ENCODE assay signal across 30 cellular contexts in the genomic region with DNA sequence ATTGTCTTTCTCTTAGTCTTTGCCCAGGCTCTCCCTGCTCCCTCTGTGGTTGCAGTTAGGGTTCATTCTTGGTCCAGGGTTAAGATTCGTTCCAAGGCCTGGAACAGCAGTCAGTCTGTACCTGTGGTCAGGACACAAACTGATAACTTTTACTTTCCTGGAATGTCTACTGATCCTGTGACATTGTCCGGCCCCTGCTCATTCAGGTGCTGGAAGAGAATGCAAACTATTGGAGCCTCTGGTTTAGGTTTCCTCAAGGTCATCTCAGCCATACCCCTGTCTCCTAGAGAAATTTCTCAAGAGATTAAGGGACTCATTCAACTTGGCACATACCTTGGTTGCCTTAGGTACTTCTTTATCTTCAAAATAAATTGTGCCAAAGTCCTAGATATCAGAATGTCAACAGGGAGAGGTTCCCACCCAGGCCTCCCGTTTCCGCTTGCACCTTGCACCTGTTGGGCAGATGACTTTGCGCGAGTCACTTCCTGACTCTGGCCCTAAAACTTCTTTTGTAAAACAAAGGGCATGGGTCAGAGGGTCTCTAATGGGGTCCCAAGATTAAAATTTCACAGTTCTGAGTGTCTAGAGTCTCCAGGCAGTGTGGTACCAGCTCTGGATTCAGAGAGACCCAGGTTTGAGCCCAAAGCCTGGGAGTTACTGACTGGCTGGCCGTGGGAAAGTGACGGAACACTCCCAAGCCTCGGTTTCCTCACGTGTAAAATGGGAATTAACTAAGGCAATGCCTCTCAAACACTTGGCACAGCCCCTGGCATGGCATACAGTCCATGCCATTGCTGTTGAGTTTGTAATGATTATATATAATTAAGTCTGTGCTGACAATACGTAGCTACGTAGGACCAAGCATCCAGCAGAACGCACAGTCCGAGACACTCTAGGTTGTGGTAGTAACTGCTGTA. TPM values are rescaled to one million over a fixed set of nuclear protein-coding genes. Genes with fewer than 3 reads are reported as not detected.
"Had no signal": no experiment of that assay in that cellular context is flagged by ENCODE, and none has a peak within 500 bp of the region (broad histone marks: within the 10 kb centered on the region; RNA-seq: fewer than 3 reads in every experiment).

No MANE protein-coding gene starts in this region.

- H3K4me3 ChIP-seq: left ventricle myocardium inferior, smooth muscle cell, upper lobe of left lung had no signal

- H3K27me3 ChIP-seq: upper lobe of left lung had no signal

- H3K27ac ChIP-seq: left ventricle myocardium inferior, upper lobe of left lung, WERI-Rb-1 had no signal

- H3K4me1 ChIP-seq: left ventricle myocardium inferior, upper lobe of left lung had no signal

- H3K9me3 ChIP-seq: left ventricle myocardium inferior, upper lobe of left lung had no signal

- H3K4me3 Mint-ChIP-seq: activated naive CD4-positive, alpha-beta T cell treated with anti-CD3 and anti-CD28 coated beads for 36 hours; activated T-cell treated with anti-CD3 and anti-CD28 coated beads, Interleukin-2, amount 50 U/mL, for 24 hours; activated T-helper 17 cell treated with anti-CD3 and anti-CD28 coated beads, Interleukin-2, amount 50 U/mL, for 72 hours; mesothelial cell of epicardium; naive B cell; stimulated activated memory B cell treated with anti-CD40 and anti-IgM and Interleukin-4, amounts not matched to agents 10 μg/mL and 1 μg/mL and 100 μg/mL, for 72 hours; T-cell; T-helper 2 cell treated with Interferon-gamma antibody and Interleukin-4, amounts not matched to agents 5 μg/mL and 100 μg/mL, for 36 hours had no signal

- ATAC-seq: activated T-helper 17 cell treated with anti-CD3 and anti-CD28 coated beads, Interleukin-2, amount 50 U/mL, for 72 hours; sciatic nerve; SK-N-SH treated with all-trans-retinoic acid at 6 μM for 48 hours; stimulated activated memory B cell treated with anti-CD40 and anti-IgM and Interleukin-4, amounts not matched to agents 10 μg/mL and 1 μg/mL and 100 μg/mL, for 72 hours; T-cell had no signal

- H3K27me3 Mint-ChIP-seq: activated T-cell treated with anti-CD3 and anti-CD28 coated beads, Interleukin-2, amount 50 U/mL, for 24 hours; activated T-helper 17 cell treated with anti-CD3 and anti-CD28 coated beads, Interleukin-2, amount 50 U/mL, for 72 hours had no signal

- H3K9me3 Mint-ChIP-seq: activated naive CD4-positive, alpha-beta T cell treated with anti-CD3 and anti-CD28 coated beads for 36 hours; activated T-cell treated with anti-CD3 and anti-CD28 coated beads, Interleukin-2, amount 50 U/mL, for 24 hours; activated T-helper 17 cell treated with anti-CD3 and anti-CD28 coated beads, Interleukin-2, amount 50 U/mL, for 72 hours; mesothelial cell of epicardium; naive B cell; stimulated activated memory B cell treated with anti-CD40 and anti-IgM and Interleukin-4, amounts not matched to agents 10 μg/mL and 1 μg/mL and 100 μg/mL, for 72 hours; T-cell; T-helper 2 cell treated with Interferon-gamma antibody and Interleukin-4, amounts not matched to agents 5 μg/mL and 100 μg/mL, for 36 hours had no signal

- H3K36me3 ChIP-seq: left ventricle myocardium inferior, upper lobe of left lung, WERI-Rb-1 had no signal

- H3K36me3 Mint-ChIP-seq: naive B cell; stimulated activated memory B cell treated with anti-CD40 and anti-IgM and Interleukin-4, amounts not matched to agents 10 μg/mL and 1 μg/mL and 100 μg/mL, for 72 hours; T-cell had no signal

- DNase-seq: activated CD4-positive, alpha-beta T cell treated with anti-CD3 and anti-CD28 coated beads for 1 hour; activated CD4-positive, alpha-beta T cell treated with anti-CD3 and anti-CD28 coated beads, Interleukin-2, amount 50 U/mL, for 1 hour; activated CD8-positive, alpha-beta memory T cell treated with anti-CD3 and anti-CD28 coated beads for 24 hours; activated CD8-positive, alpha-beta memory T cell treated with anti-CD3 and anti-CD28 coated beads, Interleukin-2, amount 50 U/mL, for 4 hours; activated naive CD4-positive, alpha-beta T cell treated with anti-CD3 and anti-CD28 coated beads for 36 hours; activated T-cell treated with anti-CD3 and anti-CD28 coated beads, Interleukin-2, amount 50 U/mL, for 24 hours; amygdala; effector CD4-positive, alpha-beta T cell; erythroblast; foreskin fibroblast; kidney glomerular epithelial cell; left ventricle myocardium inferior; mammary epithelial cell; naive B cell; nucleus accumbens; stimulated activated CD4-positive, alpha-beta T cell treated with anti-CD3 and anti-CD28 coated beads, Interleukin-15, amount 100 ng/mL, for 24 hours; T-cell; upper lobe of left lung; WERI-Rb-1 had no signal

- H3K4me1 Mint-ChIP-seq: activated T-helper 17 cell treated with anti-CD3 and anti-CD28 coated beads, Interleukin-2, amount 50 U/mL, for 72 hours; naive B cell; stimulated activated memory B cell treated with anti-CD40 and anti-IgM and Interleukin-4, amounts not matched to agents 10 μg/mL and 1 μg/mL and 100 μg/mL, for 72 hours; T-cell had no signal

- H3K27ac Mint-ChIP-seq: activated naive CD4-positive, alpha-beta T cell treated with anti-CD3 and anti-CD28 coated beads for 36 hours; activated T-cell treated with anti-CD3 and anti-CD28 coated beads, Interleukin-2, amount 50 U/mL, for 24 hours; activated T-helper 17 cell treated with anti-CD3 and anti-CD28 coated beads, Interleukin-2, amount 50 U/mL, for 72 hours; mesothelial cell of epicardium; stimulated activated memory B cell treated with anti-CD40 and anti-IgM and Interleukin-4, amounts not matched to agents 10 μg/mL and 1 μg/mL and 100 μg/mL, for 72 hours; T-cell; T-helper 2 cell treated with Interferon-gamma antibody and Interleukin-4, amounts not matched to agents 5 μg/mL and 100 μg/mL, for 36 hours had no signal

RNA-seq across cellular contexts. Expression of gene CYP2F1, which starts 52.9 kb away (rescaled TPM):
- total RNA-seq: activated naive CD4-positive, alpha-beta T cell treated with anti-CD3 and anti-CD28 coated beads for 36 hours; cerebellum; fibroblast of lung; glomerular endothelial cell; left ventricle myocardium inferior; mammary epithelial cell; mesothelial cell of epicardium; sciatic nerve; smooth muscle cell; temporal lobe had no signal
